9 cellular contexts compared by ENCODE assay signal in the genomic region with DNA sequence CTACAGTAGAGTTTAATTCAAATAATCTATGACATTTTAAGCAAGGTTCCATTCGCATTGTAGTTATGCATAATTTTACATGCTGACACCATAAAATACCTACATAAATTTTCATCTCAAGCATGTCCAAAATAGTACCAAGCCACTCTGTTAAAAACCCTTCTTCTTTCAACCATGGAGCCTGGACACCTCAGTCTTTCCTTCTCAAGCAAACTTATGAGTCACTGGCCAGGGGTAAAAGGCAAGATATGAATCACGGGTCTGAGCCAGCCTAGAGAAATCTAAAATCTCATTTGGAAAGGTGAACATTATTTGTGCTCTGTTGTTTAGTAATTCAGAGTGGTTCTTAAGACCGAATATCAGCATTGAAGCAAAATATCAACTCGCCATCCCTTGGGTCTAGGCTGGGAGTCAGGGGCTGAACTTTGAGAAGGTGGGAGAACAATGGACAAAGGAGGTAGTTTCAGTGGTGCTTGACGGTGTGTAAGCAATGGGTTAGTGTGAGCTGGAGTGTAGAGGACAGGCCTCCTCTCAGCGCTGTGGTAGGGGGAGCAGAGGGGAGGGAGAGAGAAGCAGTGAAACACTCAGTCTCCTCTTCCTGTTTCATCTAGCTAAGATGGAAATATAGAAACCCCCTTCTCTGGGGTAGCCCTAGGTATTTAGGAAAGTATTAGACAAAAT. TPM values are rescaled to one million over a fixed set of nuclear protein-coding genes. Genes with fewer than 3 reads are reported as not detected.
DNase-seq lines count a peak whose midpoint lies in the region; ATAC-seq lines count a peak whose summit lies in the region.
"Had no signal": no experiment of that assay in that cellular context is flagged by ENCODE, and none has a peak within 500 bp of the region (broad histone marks: within the 10 kb centered on the region; RNA-seq: fewer than 3 reads in every experiment).

No MANE protein-coding gene starts in this region.

- H3K79me1 ChIP-seq in trophoblast cell (ENCODE audit: low read length) = no peaks in the 10 kb centered on the region

- H3K4me3 ChIP-seq in MG63 (no peak overlapping the region), trophoblast cell (ENCODE audit: low read depth, low read length) (peak overlapping the region; percentile 44)

- no peak overlapping the region for H2BK5ac ChIP-seq in trophoblast cell (ENCODE audit: low read depth, low read length, poor library complexity)

- H3K27me3 ChIP-seq in MG63 (no peaks in the 10 kb centered on the region), trophoblast cell (ENCODE audit: insufficient read depth, low read length) (no peaks in the 10 kb centered on the region)

- no peak overlapping the region for H3K14ac ChIP-seq in trophoblast cell (ENCODE audit: low read length)

- no peak overlapping the region for H3K23ac ChIP-seq in trophoblast cell (ENCODE audit: low read length)

- H4K8ac ChIP-seq in trophoblast cell (ENCODE audit: low read depth, low read length) = no peak overlapping the region

- H3K79me2 ChIP-seq in trophoblast cell (ENCODE audit: control insufficient read depth, insufficient read depth, low read length, poor library complexity) = no peaks in the 10 kb centered on the region

- H3K9ac ChIP-seq in trophoblast cell (ENCODE audit: low read length) = no peak overlapping the region

- H3K36me3 ChIP-seq in MG63 (no peaks in the 10 kb centered on the region), trophoblast cell (ENCODE audit: control insufficient read depth in 1 of 2, insufficient read depth in 2 of 2, low read length in 2 of 2) (no peaks in the 10 kb centered on the region)

- H4K91ac ChIP-seq in trophoblast cell (ENCODE audit: low read depth, low read length) = no peak overlapping the region

- H3K4ac ChIP-seq in trophoblast cell (ENCODE audit: low read depth, low read length) = no peak overlapping the region

- H3K27ac ChIP-seq in trophoblast cell (ENCODE audit: low read depth, low read length) = no peak overlapping the region

- no peak overlapping the region for H2AK5ac ChIP-seq in trophoblast cell (ENCODE audit: low read length)

- DNase-seq in MG63 = peak; percentile 36
- DNase-seq in trophoblast cell = peak in 1 of 2 donors; percentile 49
- no peak for DNase-seq in activated CD8-positive, alpha-beta memory T cell treated with anti-CD3 and anti-CD28 coated beads for 24 hours
- DNase-seq in inferior parietal cortex (ENCODE audit: extremely low spot score) = no peak
- DNase-seq in activated gamma-delta T cell treated with Interleukin-2 at 50 U/mL for 16 hours = no peak
- DNase-seq in cerebellum (ENCODE audit: low spot score) = no peak
- DNase-seq: naive B cell had no signal

- no peak overlapping the region for H2AFZ ChIP-seq in trophoblast cell (ENCODE audit: insufficient read depth, low read length, poor library complexity)

- H3K4me1 ChIP-seq in trophoblast cell (ENCODE audit: control insufficient read depth in 1 of 2, insufficient read depth in 2 of 2, low read length in 2 of 2) = no peaks in the 10 kb centered on the region

- no peak overlapping the region for H2BK12ac ChIP-seq in trophoblast cell (ENCODE audit: low read length)

- no peak overlapping the region for H3K4me2 ChIP-seq in trophoblast cell (ENCODE audit: low read length)

- ATAC-seq in GM18873 (IDR thresholded peaks at IDR 0.05; ENCODE audit: low FRiP score, unreplicated experiment) (peak; percentile 85), HG02610 (IDR thresholded peaks at IDR 0.05; ENCODE audit: unreplicated experiment) (peak; percentile 94)

- no peak overlapping the region for H3K18ac ChIP-seq in trophoblast cell (ENCODE audit: low read length)

- H3K9me3 ChIP-seq in MG63 (no peaks in the 10 kb centered on the region), trophoblast cell (ENCODE audit: insufficient read depth, low read depth, low read length) (no peaks in the 10 kb centered on the region)

- WGBS in trophoblast cell (ENCODE audit: extremely low coverage, insufficient coverage, insufficient read length) = no CpG with 5 or more reads among the region's 6 CpGs

- H2BK120ac ChIP-seq in trophoblast cell (ENCODE audit: insufficient read depth, low read length, poor library complexity) = no peak overlapping the region

- no peak overlapping the region for H4K12ac ChIP-seq in trophoblast cell (ENCODE audit: low read depth, low read length)

RNA-seq across cellular contexts. Expression of a gene that starts 19.1 kb away (rescaled TPM):
- 4.4 and 7.3 TPM in 2 replicates for total RNA-seq in MG63 (2014; rRNA removed; shearing (Covaris generic); ENCODE audit: low replicate concordance)
- 3.9 and 4.1 TPM in 2 replicates for polyA plus RNA-seq in trophoblast cell (2013)
- total RNA-seq in cerebellum = 37.7 TPM
